Comparison of ENCODE assay signal across 18 cellular contexts in genomic region chr6:107646176-107646575, GRCh38.
DNase-seq lines count a peak whose midpoint lies in the region; ATAC-seq, FAIRE-seq and TF ChIP-seq lines count a peak whose summit lies in the region.
"Had no signal": no experiment of that assay in that cellular context is flagged by ENCODE, and none has a peak within 500 bp of the region (broad histone marks: within the 10 kb centered on the region; RNA-seq: fewer than 3 reads in every experiment).

No MANE protein-coding gene starts in this region.

- no peak overlapping the region for H4K91ac ChIP-seq in H1 (replicated peaks; ENCODE audit: insufficient read length, low read length)

- H3K23ac ChIP-seq in H1 (ENCODE audit: insufficient read length), result no peak overlapping the region

- H3K9me3 ChIP-seq in H1 (ENCODE audit: insufficient read depth in 2 of 2, low read depth in 1 of 2, low read length in 1 of 2) (no peaks in the 10 kb centered on the region), right atrium auricular region (no peaks in the 10 kb centered on the region), psoas muscle (no peaks in the 10 kb centered on the region)
- H3K9me3 ChIP-seq: A549 had no signal

- no peaks in the 10 kb centered on the region for H3K36me3 Mint-ChIP-seq in natural killer cell treated with Interleukin-12 subunit alpha and Interleukin-12 subunit beta and Interleukin-15 and Interleukin-18, amount 100 ng/mL, for 72 hours
- H3K36me3 Mint-ChIP-seq: CD8-positive, alpha-beta T cell; naive thymus-derived CD4-positive, alpha-beta T cell; T-cell had no signal

- H3K18ac ChIP-seq in H1 (ENCODE audit: extremely low read depth, low read length), result no peak overlapping the region

- peak overlapping the region; percentile 17; the same call in 1 of the 2 replicates for H4K8ac ChIP-seq in H1 (ENCODE audit: extremely low read depth, insufficient read depth, low read length)

- 0 out of 2 replicates have a peak overlapping the region, but pooled peaks have one; percentile 9 for H2BK20ac ChIP-seq in H1 (ENCODE audit: low read length)

- H3K79me2 ChIP-seq in H1 (ENCODE audit: control insufficient read depth in 1 of 2, insufficient read depth in 2 of 2, low read length in 2 of 2), result no peaks in the 10 kb centered on the region

- H4K5ac ChIP-seq in H1 (ENCODE audit: insufficient read length, low read depth, low read length), result no peak overlapping the region

- 86% methylated on average over 9 of the region's 9 CpGs; no CpG with 5 or more reads in 1 of the 2 experiments for WGBS in H1 (ENCODE audit: extremely low coverage in 1 of 2, insufficient coverage in 1 of 2, insufficient read length in 1 of 2, insufficient replicate concordance in 2 of 2, low coverage in 1 of 2, low lambda C conversion rate in 2 of 2, missing lambda C conversion rate in 1 of 2), 2 experiments
- WGBS in psoas muscle, 3 donors, result 53 to 63% (median 61%) methylated on average over 9 of the region's 9 CpGs

- no peaks in the 10 kb centered on the region for H3K4me1 ChIP-seq in H1 (replicated peaks in 1 of 4; ENCODE audit: control insufficient read depth in 3 of 4, insufficient read depth in 4 of 4, low read length in 3 of 4)
- peaks cover 0 to 30% of the 10 kb centered on the region in 2 donors for H3K4me1 ChIP-seq in right atrium auricular region
- H3K4me1 ChIP-seq in psoas muscle, result peaks cover 55% of the 10 kb centered on the region
- H3K4me1 ChIP-seq: A549 had no signal

- no peak overlapping the region for H2AK5ac ChIP-seq in H1 (ENCODE audit: low read depth, low read length)

- no peak for TF ChIP-seq POLR2A in H1 (IDR thresholded peaks at IDR 0.05; ENCODE audit: control extremely low read depth in 1 of 2, low read depth in 2 of 2, low read length in 2 of 2)

- H3K14ac ChIP-seq in H1 (ENCODE audit: insufficient read length), result no peak overlapping the region

- peaks cover 7 to 8% of the 10 kb centered on the region in 2 donors for H3K27me3 Mint-ChIP-seq in natural killer cell treated with Interleukin-12 subunit alpha and Interleukin-12 subunit beta and Interleukin-15 and Interleukin-18, amount 100 ng/mL, for 72 hours

- H4K20me1 ChIP-seq in H1 (replicated peaks in 1 of 2; ENCODE audit: control insufficient read depth in 1 of 2, insufficient read depth in 2 of 2, low read length in 2 of 2), result no peaks in the 10 kb centered on the region

- DNase-seq in AG10803 (ENCODE audit: low read depth), result peak; percentile 46
- no peak for DNase-seq in H1 (ENCODE audit: low read depth in 1 of 2, low spot score in 2 of 2)
- peak; percentile 89 for DNase-seq in right atrium auricular region (ENCODE audit: low spot score)
- peak; percentile 71 to 80 for DNase-seq in psoas muscle
- DNase-seq in NCI-H2081 (lab: John Stamatoyannopoulos, UW), result no peak
- DNase-seq in natural killer cell treated with Interleukin-12 subunit alpha and Interleukin-12 subunit beta and Interleukin-15 and Interleukin-18, amount 100 ng/mL, for 72 hours (ENCODE audit: low spot score), result no peak
- no peak for DNase-seq in HuH-7 (ENCODE audit: low spot score)
- DNase-seq: activated CD8-positive, alpha-beta T cell treated with anti-CD3 and anti-CD28 coated beads, Interleukin-2, amount 10 ng/mL, durations not matched to agents 7 days and 5 days; CD8-positive, alpha-beta T cell; naive thymus-derived CD4-positive, alpha-beta T cell; NCI-H2029 treated with DMSO at 0.1 percent for 48 hours; NCI-H526 treated with DMSO at 0.1 percent for 48 hours; stimulated activated CD4-positive, alpha-beta T cell treated with anti-CD3 and anti-CD28 coated beads, Interleukin-2, amount 100 ng/mL, for 24 hours; T-cell had no signal

- 0 out of 2 replicates have a peak overlapping the region, but pooled peaks have one; percentile 14 for H2BK15ac ChIP-seq in H1 (ENCODE audit: low read length)

- POLR2A ChIA-PET in H1 (lab: Charles Lee; ENCODE audit: partially characterized antibody), result no interaction called here

- H3K4me3 ChIP-seq in AG10803 (ENCODE audit: low read length) (no peak overlapping the region), H1 (ENCODE audit: extremely low read depth in 1 of 4, insufficient read depth in 2 of 4, low read depth in 3 of 4, low read length in 4 of 4) (no peak overlapping the region), right atrium auricular region (no peak overlapping the region), psoas muscle (no peak overlapping the region)
- H3K4me3 ChIP-seq: A549 had no signal

- intact Hi-C loops in psoas muscle (cut with DNase I), result no loop called here

- H2BK120ac ChIP-seq in H1 (replicated peaks; ENCODE audit: low read depth, low read length), result no peak overlapping the region

- CTCF ChIA-PET in H1 (lab: Charles Lee; ENCODE audit: partially characterized antibody), result interaction anchor here (0.6 to 1.6 kb wide), 9 partner anchors 9 to 532 kb away, joined by 3 to 6 read pairs (median 4); no protein-coding TSS in a partner anchor

- ATAC-seq in psoas muscle (peak in 3 of 4 donors; percentile 16 to 55 (median 53)), HG02970 (IDR thresholded peaks at IDR 0.05; ENCODE audit: low FRiP score, unreplicated experiment) (no peak)
- no peak for ATAC-seq in natural killer cell treated with Interleukin-12 subunit alpha and Interleukin-12 subunit beta and Interleukin-15 and Interleukin-18, amount 100 ng/mL, for 72 hours
- ATAC-seq: A549; activated CD8-positive, alpha-beta T cell treated with anti-CD3 and anti-CD28 coated beads, Interleukin-2, amount 10 ng/mL, durations not matched to agents 7 days and 5 days; CD8-positive, alpha-beta T cell; naive thymus-derived CD4-positive, alpha-beta T cell; T-cell had no signal

- no peak for TF ChIP-seq EP300 in H1 (IDR thresholded peaks at IDR 0.05; ENCODE audit: borderline replicate concordance in 1 of 2, low read depth in 2 of 2, low read length in 2 of 2)

- no peaks in the 10 kb centered on the region for H3K23me2 ChIP-seq in H1 (ENCODE audit: low read depth, low read length)

- no peak for TF ChIP-seq RAD21 in H1 (IDR thresholded peaks at IDR 0.05 in 1 of 2, conservative IDR thresholded peaks at IDR 0.05 in 1 of 2; ENCODE audit: low read depth in 2 of 2, low read length in 2 of 2)

- no peak overlapping the region for H3K4me2 ChIP-seq in H1 (ENCODE audit: insufficient read depth in 1 of 2, low read depth in 2 of 2, low read length in 2 of 2)
- H3K4me2 ChIP-seq: A549 had no signal

- no peak for FAIRE-seq in H1 (lab: Jason Lieb, UNC)
- FAIRE-seq: A549, H54, RCC 7860 had no signal

- H3K9ac ChIP-seq in H1 (replicated peaks in 1 of 4; ENCODE audit: extremely low read depth in 1 of 4, low read depth in 3 of 4, low read length in 3 of 4), result no peak overlapping the region

- no peak overlapping the region for H2AFZ ChIP-seq in H1 (ENCODE audit: low read length)

- H3K56ac ChIP-seq in H1 (replicated peaks; ENCODE audit: insufficient read length, low read depth, low read length), result no peak overlapping the region

- no peak overlapping the region for H2BK12ac ChIP-seq in H1 (ENCODE audit: low read depth, low read length)

- no peaks in the 10 kb centered on the region for H3K79me1 ChIP-seq in H1 (ENCODE audit: low read depth, low read length)

- H3K27ac ChIP-seq in H1 (ENCODE audit: low read depth, low read length) (no peak overlapping the region), right atrium auricular region (peak overlapping the region in 1 of 2 donors; percentile 30), psoas muscle (peak overlapping the region; percentile 71)
- H3K27ac ChIP-seq: A549 had no signal

- H2BK5ac ChIP-seq in H1 (ENCODE audit: low read depth, low read length), result no peak overlapping the region

- no peak for TF ChIP-seq CTCF in AG10803 (conservative IDR thresholded peaks at IDR 0.05; ENCODE audit: low read length)
- TF ChIP-seq CTCF in H1 (IDR thresholded peaks at IDR 0.05; ENCODE audit: control extremely low read depth in 1 of 3, insufficient read depth in 1 of 3, low read depth in 1 of 3, low read length in 3 of 3), result no peak
- TF ChIP-seq CTCF in right atrium auricular region (IDR thresholded peaks at IDR 0.05), result no peak
- TF ChIP-seq CTCF in psoas muscle (IDR thresholded peaks at IDR 0.05), result no peak

- no peak overlapping the region for H3K4ac ChIP-seq in H1 (replicated peaks; ENCODE audit: insufficient read length, low read depth, low read length)

- no peak overlapping the region for H3K27ac Mint-ChIP-seq in natural killer cell treated with Interleukin-12 subunit alpha and Interleukin-12 subunit beta and Interleukin-15 and Interleukin-18, amount 100 ng/mL, for 72 hours
- H3K27ac Mint-ChIP-seq: activated CD8-positive, alpha-beta T cell treated with anti-CD3 and anti-CD28 coated beads, Interleukin-2, amount 10 ng/mL, durations not matched to agents 7 days and 5 days; CD8-positive, alpha-beta T cell; naive thymus-derived CD4-positive, alpha-beta T cell; T-cell had no signal

- H3K4me1 Mint-ChIP-seq in natural killer cell treated with Interleukin-12 subunit alpha and Interleukin-12 subunit beta and Interleukin-15 and Interleukin-18, amount 100 ng/mL, for 72 hours (ENCODE audit: low read depth in 2 of 2), result no peaks in the 10 kb centered on the region

- no peaks in the 10 kb centered on the region for H3K9me3 Mint-ChIP-seq in natural killer cell treated with Interleukin-12 subunit alpha and Interleukin-12 subunit beta and Interleukin-15 and Interleukin-18, amount 100 ng/mL, for 72 hours
- H3K9me3 Mint-ChIP-seq: CD8-positive, alpha-beta T cell; naive thymus-derived CD4-positive, alpha-beta T cell; T-cell had no signal

- no peak overlapping the region for H3K4me3 Mint-ChIP-seq in natural killer cell treated with Interleukin-12 subunit alpha and Interleukin-12 subunit beta and Interleukin-15 and Interleukin-18, amount 100 ng/mL, for 72 hours
- H3K4me3 Mint-ChIP-seq: activated CD8-positive, alpha-beta T cell treated with anti-CD3 and anti-CD28 coated beads, Interleukin-2, amount 10 ng/mL, durations not matched to agents 7 days and 5 days; CD8-positive, alpha-beta T cell; naive thymus-derived CD4-positive, alpha-beta T cell; T-cell had no signal

- H3K36me3 ChIP-seq in H1 (ENCODE audit: control insufficient read depth in 2 of 4, insufficient read depth in 4 of 4, low read length in 3 of 4) (no peaks in the 10 kb centered on the region), right atrium auricular region (no peaks in the 10 kb centered on the region), psoas muscle (ENCODE audit: insufficient read depth in 1 of 2, low read depth in 1 of 2) (no peaks in the 10 kb centered on the region)

- no peaks in the 10 kb centered on the region for H3K27me3 ChIP-seq in H1 (replicated peaks in 1 of 4; ENCODE audit: control insufficient read depth in 3 of 4, extremely low read depth in 1 of 4, insufficient read depth in 3 of 4, low read length in 3 of 4)
- H3K27me3 ChIP-seq in right atrium auricular region, result no peaks in the 10 kb centered on the region
- no peaks in the 10 kb centered on the region for H3K27me3 ChIP-seq in psoas muscle (ENCODE audit: insufficient read depth in 3 of 3, low read length in 2 of 3)

TF ChIP-seq in H1, 55 proteins besides CTCF, POLR2A, EP300 and RAD21:
- TF ChIP-seq NANOG (IDR thresholded peaks at IDR 0.05; ENCODE audit: insufficient read depth, low read depth, low read length, poor library complexity, severe bottlenecking) (no peak), CTBP2 (IDR thresholded peaks at IDR 0.05; ENCODE audit: borderline replicate concordance, insufficient read depth, insufficient read length, low read length) (no peak)
TF ChIP-seq in H1: peak in this region for 0.

Comparison
In these comparisons a context has a peak if more than half of its experiments do, and no peak if none do; other contexts are left out.
1. DNase-seq: peak in AG10803 (single experiment), right atrium auricular region (single experiment) and psoas muscle (2 of 2); none in H1 (0 of 2), NCI-H2081 (0 of 2), natural killer cell treated with Interleukin-12 subunit alpha and Interleukin-12 subunit beta and Interleukin-15 and Interleukin-18, amount 100 ng/mL, for 72 hours (single experiment) and HuH-7 (single experiment).
2. ATAC-seq: peak in psoas muscle (3 of 4); none in natural killer cell treated with Interleukin-12 subunit alpha and Interleukin-12 subunit beta and Interleukin-15 and Interleukin-18, amount 100 ng/mL, for 72 hours (0 of 2) and HG02970 (single experiment).